Comparison of ENCODE assay signal across 8 cellular contexts in genomic region chr4:119462733-119463132, GRCh38.
DNase-seq lines count a peak whose midpoint lies in the region; ATAC-seq and TF ChIP-seq lines count a peak whose summit lies in the region.
"Not testable (repeated sequence)": the region's sequence is repeated elsewhere in the genome, so short reads cannot be mapped to it uniquely, and the experiment has no call there.

No MANE protein-coding gene starts in this region.

- H3K4me3 ChIP-seq in adipocyte (ENCODE audit: low read length); epithelial cell of esophagus (ENCODE audit: low read length): not testable (repeated sequence)

- not testable (repeated sequence) for H3K4me1 Mint-ChIP-seq in HFFc6 (ENCODE audit: low read depth); WTC11; mesothelial cell of epicardium

- H3K36me3 Mint-ChIP-seq in HFFc6 (ENCODE audit: low read depth) (peaks cover 17% of the 10 kb centered on the region), WTC11 (peaks cover 21% of the 10 kb centered on the region)
- not testable (repeated sequence) for H3K36me3 Mint-ChIP-seq in mesothelial cell of epicardium

- not testable (repeated sequence) for H3K9me3 ChIP-seq in adipocyte (ENCODE audit: control insufficient read depth, low read length)

- not testable (repeated sequence) for ATAC-seq in WTC11

- CTCF ChIA-PET in WTC11 (lab: Charles Lee): not testable (repeated sequence)

- peaks cover 22% of the 10 kb centered on the region for H3K36me3 ChIP-seq in adipocyte (ENCODE audit: control insufficient read depth, insufficient read depth, low read length, severe bottlenecking)

- POLR2A ChIA-PET in WTC11 (lab: Charles Lee): not testable (repeated sequence)

- not testable (repeated sequence) for H3K27ac Mint-ChIP-seq in HFFc6, WTC11
- H3K27ac Mint-ChIP-seq in mesothelial cell of epicardium: peak overlapping the region; percentile 40

- not testable (repeated sequence) for H3K9me3 Mint-ChIP-seq in HFFc6, WTC11, mesothelial cell of epicardium

- H3K4me1 ChIP-seq in adipocyte (ENCODE audit: control insufficient read depth, insufficient read depth, low read length): not testable (repeated sequence)

- DNase-seq in Caki2 (ENCODE audit: low read depth): peak; percentile 19
- DNase-seq in HFFc6: peak; percentile 5
- peak; percentile 4 for DNase-seq in NCI-H2171 treated with DMSO at 0.1 percent for 48 hours (lab: John Stamatoyannopoulos, UW)
- DNase-seq in WTC11 (ENCODE audit: low spot score): peak; percentile 15
- peak; percentile 18 for DNase-seq in adipocyte (ENCODE audit: low read depth)
- peak; percentile 18 for DNase-seq in epithelial cell of esophagus (ENCODE audit: low read depth)
- not testable (repeated sequence) for DNase-seq in mesothelial cell of epicardium (ENCODE audit: low spot score in 2 of 2, unreplicated experiment in 2 of 2)
- DNase-seq in stimulated activated naive CD4-positive, alpha-beta T cell (lab: John Stamatoyannopoulos, UW): peak in 5 of 6 experiments; percentile 18 to 58 (median 28)

- not testable (repeated sequence) for H3K4me3 Mint-ChIP-seq in HFFc6, WTC11, mesothelial cell of epicardium

- in situ Hi-C loops in Caki2 (cut with HindIII; ENCODE audit: low pct_unique_long_range_greater_than_20kb, low sequenced_read_pairs): not testable (repeated sequence)

- not testable (repeated sequence) for H3K27me3 Mint-ChIP-seq in HFFc6 (ENCODE audit: insufficient read depth); WTC11 (ENCODE audit: low read depth); mesothelial cell of epicardium (ENCODE audit: low read depth)

- not testable (repeated sequence) for H3K9ac ChIP-seq in adipocyte (ENCODE audit: low read length)

- TF ChIP-seq CTCF in HFFc6 (IDR thresholded peaks at IDR 0.05): peak; percentile 51
- TF ChIP-seq CTCF in WTC11 (IDR thresholded peaks at IDR 0.05); mesothelial cell of epicardium (IDR thresholded peaks at IDR 0.05; ENCODE audit: unreplicated experiment): not testable (repeated sequence)
- peak; percentile 25 for TF ChIP-seq CTCF in epithelial cell of esophagus (IDR thresholded peaks at IDR 0.05; ENCODE audit: insufficient read depth, low read depth, low read length, missing control alignments)

- not testable (repeated sequence) for H3K27me3 ChIP-seq in adipocyte (replicated peaks; ENCODE audit: control insufficient read depth, insufficient read depth, low read length)
